ENCODE assay signal across 23 cellular contexts in the genomic region with DNA sequence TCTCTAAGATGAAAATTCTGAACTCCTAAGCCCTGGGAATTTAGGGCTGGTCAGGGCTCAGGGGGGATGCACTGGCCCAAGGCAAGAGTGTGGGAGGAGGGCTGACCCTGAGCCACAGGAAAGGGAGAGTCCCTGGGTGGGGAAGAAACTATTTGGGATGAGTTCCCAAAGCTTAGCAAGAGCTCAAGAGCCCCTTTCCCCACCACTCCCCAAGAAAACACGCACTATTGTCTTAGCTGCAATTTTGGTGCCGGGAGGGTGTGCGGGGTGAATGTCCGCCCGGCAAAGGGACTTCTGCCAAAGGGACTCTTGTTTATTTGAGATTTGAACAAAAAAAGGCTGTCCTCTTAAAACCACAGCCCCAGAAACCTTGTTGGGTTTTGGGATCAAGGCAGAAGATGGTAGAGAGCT. TPM values are rescaled to one million over a fixed set of nuclear protein-coding genes. Genes with fewer than 3 reads are reported as not detected.
A peak's percentile ranks its signal among the peaks of the same experiment; 100 is the strongest.
DNase-seq lines count a peak whose midpoint lies in the region; ATAC-seq and TF ChIP-seq lines count a peak whose summit lies in the region.
"Had no signal": no experiment of that assay in that cellular context is flagged by ENCODE, and none has a peak within 500 bp of the region (broad histone marks: within the 10 kb centered on the region; RNA-seq: fewer than 3 reads in every experiment).

No MANE protein-coding gene starts in this region.

- H3K4me3 ChIP-seq in transverse colon: no peak overlapping the region
- H3K4me3 ChIP-seq: GM12878 had no signal

- H3K27me3 ChIP-seq in transverse colon: no peaks in the 10 kb centered on the region

- ATAC-seq in Right ventricle myocardium superior (ENCODE audit: poor library complexity): peak; percentile 37
- no peak for ATAC-seq in HG03521 (IDR thresholded peaks at IDR 0.05; ENCODE audit: unreplicated experiment)
- ATAC-seq: GM12878 had no signal

- CTCF ChIA-PET in activated CD4-positive, alpha-beta T cell treated with anti-CD3 and anti-CD28 coated beads, Interleukin-2, amount 10 ng/mL, durations not matched to agents 7 days and 5 days (lab: Charles Lee): interaction anchor here (1.0 to 2.0 kb wide), 3 partner anchors 38 to 58 kb away, joined by 3 to 4 read pairs (median 3); no protein-coding TSS in a partner anchor

- no peaks in the 10 kb centered on the region for H3K9me3 Mint-ChIP-seq in activated CD4-positive, alpha-beta T cell treated with anti-CD3 and anti-CD28 coated beads, Interleukin-2, amount 10 ng/mL, durations not matched to agents 7 days and 5 days
- no peaks in the 10 kb centered on the region for H3K9me3 Mint-ChIP-seq in nephron
- H3K9me3 Mint-ChIP-seq: activated T-cell treated with anti-CD3 and anti-CD28 coated beads, Interleukin-2, amount 50 U/mL, for 24 hours; dendritic cell treated with granulocyte-macrophage colony-stimulating factor and Interleukin-4, amounts not matched to agents 40 ng/mL and 50 ng/mL, for 4 days; stimulated activated memory B cell treated with anti-CD40 and anti-IgM and Interleukin-4, amounts not matched to agents 10 μg/mL and 1 μg/mL and 100 μg/mL, for 72 hours had no signal

- in situ Hi-C loops in transverse colon (cut with MboI; ENCODE audit: low pct_ligation_motif_present in 1 of 4, low pct_unique_long_range_greater_than_20kb in 1 of 4, low sequenced_read_pairs in 3 of 4): no loop called here

- peak overlapping the region in 3 of 4 donors; percentile 80 to 86 (median 84) for H3K27ac ChIP-seq in transverse colon

- H3K27ac Mint-ChIP-seq in activated CD4-positive, alpha-beta T cell treated with anti-CD3 and anti-CD28 coated beads, Interleukin-2, amount 10 ng/mL, durations not matched to agents 7 days and 5 days: peak overlapping the region; percentile 5
- peak overlapping the region in 2 of 3 experiments; percentile 3 to 23 for H3K27ac Mint-ChIP-seq in nephron
- H3K27ac Mint-ChIP-seq: activated T-cell treated with anti-CD3 and anti-CD28 coated beads, Interleukin-2, amount 50 U/mL, for 24 hours; CD4-positive, CD25-positive, alpha-beta regulatory T cell; dendritic cell treated with granulocyte-macrophage colony-stimulating factor and Interleukin-4, amounts not matched to agents 40 ng/mL and 50 ng/mL, for 4 days; stimulated activated memory B cell treated with anti-CD40 and anti-IgM and Interleukin-4, amounts not matched to agents 10 μg/mL and 1 μg/mL and 100 μg/mL, for 72 hours had no signal

- H3K9me3 ChIP-seq in transverse colon: no peaks in the 10 kb centered on the region

- intact Hi-C loops in Right ventricle myocardium superior (cut with DNase I): no loop called here
- intact Hi-C loops in transverse colon (cut with DNase I; ENCODE audit: low total_unique reads): no loop called here

- TF ChIP-seq POLR2A in transverse colon (IDR thresholded peaks at IDR 0.05): no peak

- peaks cover 0 to 73% (median 40%) of the 10 kb centered on the region in 4 donors for H3K4me1 ChIP-seq in transverse colon

- peaks cover 5% of the 10 kb centered on the region for H3K27me3 Mint-ChIP-seq in activated CD4-positive, alpha-beta T cell treated with anti-CD3 and anti-CD28 coated beads, Interleukin-2, amount 10 ng/mL, durations not matched to agents 7 days and 5 days
- peaks cover 10% of the 10 kb centered on the region for H3K27me3 Mint-ChIP-seq in nephron (ENCODE audit: low read depth)

- TF ChIP-seq CTCF in nephron (IDR thresholded peaks at IDR 0.05; ENCODE audit: unreplicated experiment in 3 of 3): no peak
- no peak for TF ChIP-seq CTCF in transverse colon (IDR thresholded peaks at IDR 0.05)

- WGBS in transverse colon (ENCODE audit: low coverage in 1 of 2), 2 donors: 76% methylated on average over 5 of the region's 5 CpGs; no CpG with 5 or more reads in 1 of the 2 donors

- peaks cover 2% of the 10 kb centered on the region for H3K36me3 Mint-ChIP-seq in activated CD4-positive, alpha-beta T cell treated with anti-CD3 and anti-CD28 coated beads, Interleukin-2, amount 10 ng/mL, durations not matched to agents 7 days and 5 days (ENCODE audit: low read depth)
- H3K36me3 Mint-ChIP-seq in nephron (ENCODE audit: low read depth): peaks cover 6% of the 10 kb centered on the region
- H3K36me3 Mint-ChIP-seq: CD4-positive, CD25-positive, alpha-beta regulatory T cell; stimulated activated memory B cell treated with anti-CD40 and anti-IgM and Interleukin-4, amounts not matched to agents 10 μg/mL and 1 μg/mL and 100 μg/mL, for 72 hours had no signal

- no peak overlapping the region for H3K4me3 Mint-ChIP-seq in activated CD4-positive, alpha-beta T cell treated with anti-CD3 and anti-CD28 coated beads, Interleukin-2, amount 10 ng/mL, durations not matched to agents 7 days and 5 days
- H3K4me3 Mint-ChIP-seq in nephron: no peak overlapping the region
- H3K4me3 Mint-ChIP-seq: activated T-cell treated with anti-CD3 and anti-CD28 coated beads, Interleukin-2, amount 50 U/mL, for 24 hours; CD4-positive, CD25-positive, alpha-beta regulatory T cell; dendritic cell treated with granulocyte-macrophage colony-stimulating factor and Interleukin-4, amounts not matched to agents 40 ng/mL and 50 ng/mL, for 4 days; stimulated activated memory B cell treated with anti-CD40 and anti-IgM and Interleukin-4, amounts not matched to agents 10 μg/mL and 1 μg/mL and 100 μg/mL, for 72 hours had no signal

- POLR2A ChIA-PET in activated CD4-positive, alpha-beta T cell treated with anti-CD3 and anti-CD28 coated beads, Interleukin-2, amount 10 ng/mL, durations not matched to agents 7 days and 5 days (lab: Charles Lee): no interaction called here

- DNase-seq in activated CD4-positive, alpha-beta T cell treated with anti-CD3 and anti-CD28 coated beads, Interleukin-2, amount 10 ng/mL, durations not matched to agents 7 days and 5 days: no peak
- DNase-seq in activated CD4-positive, alpha-beta T cell treated with anti-CD3 and anti-CD28 coated beads, Interleukin-2, amount 50 U/mL, for 48 hours: no peak
- DNase-seq in Right ventricle myocardium superior (no peak), transverse colon (no peak), HCEC 1CT (no peak)
- no peak for DNase-seq in activated naive CD4-positive, alpha-beta T cell treated with anti-CD3 and anti-CD28 coated beads, Interleukin-2, amount 50 U/mL, for 16 hours
- DNase-seq: 8988T; activated CD4-positive, alpha-beta T cell treated with anti-CD3 and anti-CD28 coated beads for 48 hours; activated T-cell treated with anti-CD3 and anti-CD28 coated beads, Interleukin-2, amount 50 U/mL, for 24 hours; CD4-positive, CD25-positive, alpha-beta regulatory T cell; IMR-90; NCI-H1048; NCI-H2227 treated with DMSO at 0.1 percent for 48 hours; retina; stimulated activated CD4-positive, alpha-beta T cell treated with anti-CD3 and anti-CD28 coated beads, Interleukin-4, amount 100 ng/mL, for 4 hours had no signal

- no peak for TF ChIP-seq EP300 in transverse colon (IDR thresholded peaks at IDR 0.05; ENCODE audit: low read depth)

- H3K4me1 Mint-ChIP-seq in activated CD4-positive, alpha-beta T cell treated with anti-CD3 and anti-CD28 coated beads, Interleukin-2, amount 10 ng/mL, durations not matched to agents 7 days and 5 days: peaks cover 75% of the 10 kb centered on the region
- H3K4me1 Mint-ChIP-seq in nephron: peaks cover 9% of the 10 kb centered on the region
- H3K4me1 Mint-ChIP-seq: stimulated activated memory B cell treated with anti-CD40 and anti-IgM and Interleukin-4, amounts not matched to agents 10 μg/mL and 1 μg/mL and 100 μg/mL, for 72 hours had no signal

- H3K36me3 ChIP-seq in transverse colon: no peaks in the 10 kb centered on the region

RNA-seq across cellular contexts. Expression of a gene that starts 37.0 kb away (rescaled TPM):
- 10 to 100 TPM; 25.4 to 27.0 TPM for total RNA-seq in activated CD4-positive, alpha-beta T cell treated with anti-CD3 and anti-CD28 coated beads, Interleukin-2, amount 10 ng/mL, durations not matched to agents 7 days and 5 days
- total RNA-seq in Right ventricle myocardium superior (12.6 TPM), transverse colon (100 to 1,000 TPM in 3 of 4 donors, 10 to 100 TPM in 1; 83.1 to 162 (median 105) TPM)
- total RNA-seq: IMR-90 had no signal

RNA-seq across cellular contexts. Expression of a gene that starts 43.1 kb away (rescaled TPM):
- total RNA-seq in activated CD4-positive, alpha-beta T cell treated with anti-CD3 and anti-CD28 coated beads, Interleukin-2, amount 10 ng/mL, durations not matched to agents 7 days and 5 days: not detected
- total RNA-seq in Right ventricle myocardium superior (not detected), transverse colon (not detected)
- total RNA-seq: CD4-positive, CD25-positive, alpha-beta regulatory T cell; fibroblast of villous mesenchyme; GM12878; IMR-90; myocyte; T-helper 1 cell treated with Interleukin-12 subunit alpha and Interleukin-12 subunit beta and Interleukin-4 antibody, amounts not matched to agents 30 ng/mL and 1 ng/mL, for 36 hours had no signal
